1 cellular context compared by ENCODE assay signal in the genomic region with DNA sequence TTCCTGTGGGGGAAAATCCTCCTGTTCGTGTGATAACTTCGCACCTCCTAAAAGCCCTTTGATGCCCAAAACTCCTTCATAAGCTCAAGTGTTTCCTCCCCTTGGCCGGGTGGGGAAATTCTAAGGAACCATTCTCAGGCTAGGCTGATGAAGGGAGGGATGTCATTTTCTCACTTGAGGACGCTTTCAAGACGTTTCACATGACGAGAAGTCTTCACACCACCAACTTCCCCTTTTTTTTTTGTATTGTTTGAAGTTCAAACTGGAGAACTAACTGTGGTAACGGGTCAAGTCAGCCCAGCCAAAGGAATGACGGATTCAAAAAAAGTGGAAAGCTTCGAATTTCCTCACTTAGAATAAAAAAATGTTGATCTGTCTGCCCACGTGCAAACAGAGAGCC.
TF ChIP-seq lines count a peak whose summit lies in the region.

No MANE protein-coding gene starts in this region.

TF ChIP-seq in GM12878, 131 proteins besides CTCF, POLR2A, EP300 and RAD21 (continued from another document and continues in another):
- TF ChIP-seq ZNF24 (IDR thresholded peaks at IDR 0.05) (0 out of 2 replicates have a peak, but pooled peaks have one; percentile 53), CHD1 (IDR thresholded peaks at IDR 0.05; ENCODE audit: low read depth, low read length) (no peak), ATF7 (IDR thresholded peaks at IDR 0.05; ENCODE audit: low read depth) (peak; percentile 61), SMAD1 (IDR thresholded peaks at IDR 0.05; ENCODE audit: low read depth, partially characterized antibody) (no peak), ZNF274 (IDR thresholded peaks at IDR 0.05; ENCODE audit: insufficient read depth, insufficient read length) (no peak), STAT1 (conservative IDR thresholded peaks at IDR 0.05) (no peak), SUPT20H (IDR thresholded peaks at IDR 0.05; ENCODE audit: borderline replicate concordance, control insufficient read depth, low read depth, low read length) (no peak), NFIC (IDR thresholded peaks at IDR 0.05; ENCODE audit: low read depth, low read length) (peak; percentile 18; the same call in 1 of the 2 replicates), TBL1XR1 (IDR thresholded peaks at IDR 0.05; ENCODE audit: low read depth, low read length) (no peak), BRCA1 (IDR thresholded peaks at IDR 0.05; ENCODE audit: low read depth, low read length) (no peak), E4F1 (IDR thresholded peaks at IDR 0.05; ENCODE audit: borderline replicate concordance, partially characterized antibody) (no peak), BHLHE40 (IDR thresholded peaks at IDR 0.05; ENCODE audit: borderline replicate concordance in 1 of 2, low read depth in 2 of 2, low read length in 1 of 2) (peak; percentile 25 to 34; a peak in 2 of 4 replicates), STAT3 (IDR thresholded peaks at IDR 0.05; ENCODE audit: low read depth, low read length) (no peak), NBN (IDR thresholded peaks at IDR 0.05) (no peak), ZNF207 (IDR thresholded peaks at IDR 0.05; ENCODE audit: borderline replicate concordance) (no peak), ATF3 (IDR thresholded peaks at IDR 0.05; ENCODE audit: borderline replicate concordance, extremely low read depth, low read depth, low read length) (no peak), NFXL1 (IDR thresholded peaks at IDR 0.05; ENCODE audit: borderline replicate concordance) (no peak), FOXK2 (IDR thresholded peaks at IDR 0.05) (no peak), CREB1 (IDR thresholded peaks at IDR 0.05; ENCODE audit: low read depth) (peak; percentile 81), BCL11A (IDR thresholded peaks at IDR 0.05; ENCODE audit: low read depth, low read length) (no peak), MTA3 (IDR thresholded peaks at IDR 0.05; ENCODE audit: borderline replicate concordance, low read length) (no peak), SMARCA5 (IDR thresholded peaks at IDR 0.05) (no peak), ATF2 (IDR thresholded peaks at IDR 0.05; ENCODE audit: low read length) (peak; percentile 11; the same call in 1 of the 2 replicates), BACH1 (IDR thresholded peaks at IDR 0.05; ENCODE audit: borderline replicate concordance) (no peak), POLR2AphosphoS5 (IDR thresholded peaks at IDR 0.05; ENCODE audit: low read length) (no peak), RB1 (IDR thresholded peaks at IDR 0.05; ENCODE audit: borderline replicate concordance) (no peak), SMAD5 (IDR thresholded peaks at IDR 0.05; ENCODE audit: low read depth) (no peak), POU2F2 (IDR thresholded peaks at IDR 0.05; ENCODE audit: borderline replicate concordance, low read depth, low read length) (no peak), CEBPB (IDR thresholded peaks at IDR 0.05; ENCODE audit: borderline replicate concordance in 1 of 2, low read depth in 2 of 2, low read length in 2 of 2) (no peak), BMI1 (IDR thresholded peaks at IDR 0.05; ENCODE audit: borderline replicate concordance) (no peak), NR2C1 (IDR thresholded peaks at IDR 0.05) (no peak), RCOR1 (conservative IDR thresholded peaks at IDR 0.05; ENCODE audit: low read depth, low read length) (no peak), KLF5 (IDR thresholded peaks at IDR 0.05; ENCODE audit: partially characterized antibody) (no peak), ZNF687 (IDR thresholded peaks at IDR 0.05) (peak; percentile 97), MAX (IDR thresholded peaks at IDR 0.05; ENCODE audit: low read depth, low read length) (peak; percentile 82), SPI1 (IDR thresholded peaks at IDR 0.05; ENCODE audit: borderline replicate concordance, insufficient read depth, low read depth, low read length) (peak; percentile 83), WRNIP1 (IDR thresholded peaks at IDR 0.05; ENCODE audit: borderline replicate concordance, low read depth, low read length) (no peak), EGR1 (IDR thresholded peaks at IDR 0.05; ENCODE audit: borderline replicate concordance in 1 of 2, low read depth in 2 of 2, low read length in 2 of 2) (no peak), ZNF384 (IDR thresholded peaks at IDR 0.05; ENCODE audit: borderline replicate concordance, low read depth, low read length) (peak; percentile 83; the same call in 1 of the 2 replicates), ZBTB4 (CRISPR knock-in tag; IDR thresholded peaks at IDR 0.05) (no peak), ZNF592 (IDR thresholded peaks at IDR 0.05) (no peak; the same call in none of the 2 replicates), RAD51 (IDR thresholded peaks at IDR 0.05) (no peak), TCF3 (IDR thresholded peaks at IDR 0.05; ENCODE audit: borderline replicate concordance, insufficient read depth, low read depth, low read length) (no peak)
- TF ChIP-seq, protein P1, sequence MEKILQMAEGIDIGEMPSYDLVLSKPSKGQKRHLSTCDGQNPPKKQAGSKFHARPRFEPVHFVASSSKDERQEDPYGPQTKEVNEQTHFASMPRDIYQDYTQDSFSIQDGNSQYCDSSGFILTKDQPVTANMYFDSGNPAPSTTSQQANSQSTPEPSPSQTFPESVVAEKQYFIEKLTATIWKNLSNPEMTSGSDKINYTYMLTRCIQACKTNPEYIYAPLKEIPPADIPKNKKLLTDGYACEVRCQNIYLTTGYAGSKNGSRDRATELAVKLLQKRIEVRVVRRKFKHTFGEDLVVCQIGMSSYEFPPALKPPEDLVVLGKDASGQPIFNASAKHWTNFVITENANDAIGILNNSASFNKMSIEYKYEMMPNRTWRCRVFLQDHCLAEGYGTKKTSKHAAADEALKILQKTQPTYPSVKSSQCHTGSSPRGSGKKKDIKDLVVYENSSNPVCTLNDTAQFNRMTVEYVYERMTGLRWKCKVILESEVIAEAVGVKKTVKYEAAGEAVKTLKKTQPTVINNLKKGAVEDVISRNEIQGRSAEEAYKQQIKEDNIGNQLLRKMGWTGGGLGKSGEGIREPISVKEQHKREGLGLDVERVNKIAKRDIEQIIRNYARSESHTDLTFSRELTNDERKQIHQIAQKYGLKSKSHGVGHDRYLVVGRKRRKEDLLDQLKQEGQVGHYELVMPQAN (conservative IDR thresholded peaks at IDR 0.05): no peak
